Comparison of ENCODE assay signal across 15 cellular contexts in the genomic region with DNA sequence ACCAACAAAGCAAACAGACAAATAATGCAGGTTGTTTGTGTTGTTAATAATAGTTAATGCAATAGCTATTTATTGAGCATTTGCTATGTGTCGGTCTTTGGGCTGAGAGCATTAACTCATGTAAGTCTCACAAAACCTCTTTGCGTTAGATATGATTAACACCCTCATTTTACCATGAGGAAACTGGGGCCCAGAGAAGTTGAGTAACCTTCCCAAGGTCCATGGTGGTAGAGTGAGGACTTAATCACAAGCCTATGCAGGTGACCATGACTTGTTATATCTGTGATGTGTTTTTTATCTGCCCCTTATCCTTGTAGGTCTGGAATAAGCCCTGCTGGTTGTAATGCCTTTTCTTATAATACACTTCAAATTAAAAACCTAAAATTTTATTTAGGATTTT.
DNase-seq lines count a peak whose midpoint lies in the region; ATAC-seq, FAIRE-seq and TF ChIP-seq lines count a peak whose summit lies in the region.
"Had no signal": no experiment of that assay in that cellular context is flagged by ENCODE, and none has a peak within 500 bp of the region (broad histone marks: within the 10 kb centered on the region; RNA-seq: fewer than 3 reads in every experiment).

No MANE protein-coding gene starts in this region.

- H3K27me3 ChIP-seq in bronchial epithelial cell (ENCODE audit: control insufficient read depth, insufficient read depth, low read length) = no peaks in the 10 kb centered on the region
- no peaks in the 10 kb centered on the region for H3K27me3 ChIP-seq in esophagus (ENCODE audit: control insufficient read depth in 1 of 2, insufficient read depth in 2 of 2, low read length in 2 of 2)

- POLR2A ChIA-PET in HEK293 (lab: Yijun Ruan, JAX) = no interaction called here
- POLR2A ChIA-PET in activated CD4-positive, alpha-beta T cell treated with anti-CD3 and anti-CD28 coated beads for 36 hours (lab: Charles Lee) = no interaction called here

- intact Hi-C loops in activated CD4-positive, alpha-beta T cell treated with anti-CD3 and anti-CD28 coated beads for 36 hours (cut with DNase I, micrococcal nuclease) = no loop called here

- H3K4me1 Mint-ChIP-seq in activated CD4-positive, alpha-beta T cell treated with anti-CD3 and anti-CD28 coated beads for 36 hours = no peaks in the 10 kb centered on the region
- H3K4me1 Mint-ChIP-seq: CD14-positive monocyte had no signal

- 74 to 75% methylated on average over 2 of the region's 2 CpGs for WGBS in esophagus, 2 donors

- H3K4me3 ChIP-seq in HEK293 (ENCODE audit: low read depth, low read length) = no peak overlapping the region
- H3K4me3 ChIP-seq in bronchial epithelial cell (ENCODE audit: low read depth, low read length) = no peak overlapping the region
- no peak overlapping the region for H3K4me3 ChIP-seq in esophagus (ENCODE audit: low read depth in 1 of 2, low read length in 2 of 2)

- no peak overlapping the region for H3K4me3 Mint-ChIP-seq in activated CD4-positive, alpha-beta T cell treated with anti-CD3 and anti-CD28 coated beads for 36 hours
- H3K4me3 Mint-ChIP-seq: CD14-positive monocyte; CD8-positive, alpha-beta T cell had no signal

- in situ Hi-C loops in ACHN (cut with HindIII; ENCODE audit: low pct_ligation_motif_present, low pct_unique_long_range_greater_than_20kb, low sequenced_read_pairs) = no loop called here

- ATAC-seq in HG02852 (IDR thresholded peaks at IDR 0.05; ENCODE audit: unreplicated experiment) = no peak
- ATAC-seq in activated CD4-positive, alpha-beta T cell treated with anti-CD3 and anti-CD28 coated beads for 36 hours = no peak
- ATAC-seq: CD8-positive, alpha-beta T cell had no signal

- H3K36me3 ChIP-seq in HEK293 (ENCODE audit: control insufficient read depth in 2 of 2, insufficient read depth in 1 of 2, low read length in 2 of 2) = no peaks in the 10 kb centered on the region
- no peaks in the 10 kb centered on the region for H3K36me3 ChIP-seq in bronchial epithelial cell (ENCODE audit: control insufficient read depth, insufficient read depth, low read length)
- H3K36me3 ChIP-seq in esophagus (ENCODE audit: control insufficient read depth in 2 of 2, insufficient read depth in 2 of 2, low read length in 1 of 2) = no peaks in the 10 kb centered on the region

- H3K27ac Mint-ChIP-seq in activated CD4-positive, alpha-beta T cell treated with anti-CD3 and anti-CD28 coated beads for 36 hours = no peak overlapping the region
- H3K27ac Mint-ChIP-seq: CD14-positive monocyte; CD8-positive, alpha-beta T cell had no signal

- no peak for FAIRE-seq in bronchial epithelial cell (lab: Jason Lieb, UNC)
- FAIRE-seq: D721Med, GM12891 had no signal

- no peaks in the 10 kb centered on the region for H3K9me3 ChIP-seq in HEK293 (ENCODE audit: control insufficient read depth, insufficient read depth, low read depth, low read length)
- no peaks in the 10 kb centered on the region for H3K9me3 ChIP-seq in esophagus (ENCODE audit: control insufficient read depth in 2 of 2, insufficient read depth in 1 of 2, low read depth in 1 of 2, low read length in 1 of 2)

- H3K4me1 ChIP-seq in HEK293 (ENCODE audit: control insufficient read depth, insufficient read depth, low read length) = no peaks in the 10 kb centered on the region
- peaks cover 0 to 6% of the 10 kb centered on the region in 2 donors for H3K4me1 ChIP-seq in esophagus (ENCODE audit: control insufficient read depth in 2 of 2, insufficient read depth in 2 of 2, low read length in 1 of 2)

- CTCF ChIA-PET in HEK293 (lab: Yijun Ruan, JAX) = interaction anchor here (0.6 to 1.0 kb wide), 4 partner anchors 51 to 177 kb away, joined by 3 to 4 read pairs (median 4); no protein-coding TSS in a partner anchor
- CTCF ChIA-PET in activated CD4-positive, alpha-beta T cell treated with anti-CD3 and anti-CD28 coated beads for 36 hours (lab: Charles Lee) = interaction anchor here (1.2 kb wide), 1 partner anchor 11 kb away, joined by 3 read pairs; no protein-coding TSS in a partner anchor

- no peaks in the 10 kb centered on the region for H3K9me3 Mint-ChIP-seq in activated CD4-positive, alpha-beta T cell treated with anti-CD3 and anti-CD28 coated beads for 36 hours (ENCODE audit: low read depth)
- H3K9me3 Mint-ChIP-seq: CD8-positive, alpha-beta T cell had no signal

- TF ChIP-seq CTCF in HEK293 (tag by site-specific recombination; IDR thresholded peaks at IDR 0.05) = no peak
- TF ChIP-seq CTCF in bronchial epithelial cell (IDR thresholded peaks at IDR 0.05; ENCODE audit: insufficient read depth, low read length, severe bottlenecking) = no peak

- H3K27ac ChIP-seq in HEK293 (ENCODE audit: extremely low read depth, low read depth, low read length) (no peak overlapping the region), esophagus (ENCODE audit: low read depth in 2 of 2, low read length in 1 of 2) (peak overlapping the region; percentile 79 to 96)

- DNase-seq in bronchial epithelial cell (ENCODE audit: low read depth) = peak; percentile 41
- DNase-seq in ACHN = no peak
- no peak for DNase-seq in NCI-H774 (lab: John Stamatoyannopoulos, UW)
- no peak for DNase-seq in activated CD4-positive, alpha-beta T cell treated with anti-CD3 and anti-CD28 coated beads for 36 hours
- DNase-seq: CD8-positive, alpha-beta T cell; COR-L47; DMS79 treated with DMSO at 0.1 percent for 48 hours; EL; IMR-90 had no signal

- no peaks in the 10 kb centered on the region for H3K36me3 Mint-ChIP-seq in activated CD4-positive, alpha-beta T cell treated with anti-CD3 and anti-CD28 coated beads for 36 hours (ENCODE audit: low read depth)
- H3K36me3 Mint-ChIP-seq: CD14-positive monocyte; CD8-positive, alpha-beta T cell had no signal

- no peaks in the 10 kb centered on the region for H3K27me3 Mint-ChIP-seq in activated CD4-positive, alpha-beta T cell treated with anti-CD3 and anti-CD28 coated beads for 36 hours

TF ChIP-seq in HEK293, 187 proteins besides CTCF, POLR2A, EP300 and RAD21:
- TF ChIP-seq ZNF48 (tag by site-specific recombination; IDR thresholded peaks at IDR 0.05) (no peak), ZEB2 (tag by site-specific recombination; IDR thresholded peaks at IDR 0.05) (no peak), TRIM28 (IDR thresholded peaks at IDR 0.05; ENCODE audit: borderline replicate concordance, low read length) (no peak), ZNF114 (tag by site-specific recombination; IDR thresholded peaks at IDR 0.05) (no peak), ZNF664 (tag by site-specific recombination; IDR thresholded peaks at IDR 0.05) (0 out of 2 replicates have a peak, but pooled peaks have one; percentile 23), ZNF785 (tag by site-specific recombination; IDR thresholded peaks at IDR 0.05) (no peak), PRDM1 (tag by site-specific recombination; IDR thresholded peaks at IDR 0.05) (no peak), TCF7L2 (IDR thresholded peaks at IDR 0.05; ENCODE audit: borderline replicate concordance, low read depth, low read length) (no peak)
